Comparison of ENCODE assay signal across 13 cellular contexts in genomic region chr2:150526827-150527226, GRCh38. TPM values are rescaled to one million over a fixed set of nuclear protein-coding genes. Genes with fewer than 3 reads are reported as not detected.
DNase-seq lines count a peak whose midpoint lies in the region; ATAC-seq and TF ChIP-seq lines count a peak whose summit lies in the region.
"Had no signal": no experiment of that assay in that cellular context is flagged by ENCODE, and none has a peak within 500 bp of the region (broad histone marks: within the 10 kb centered on the region; RNA-seq: fewer than 3 reads in every experiment).

No MANE protein-coding gene starts in this region.

- TF ChIP-seq POLR2A in adrenal gland (IDR thresholded peaks at IDR 0.05), result no peak

- peak in 1 of 6 experiments; percentile 32 for TF ChIP-seq CTCF in adrenal gland (IDR thresholded peaks at IDR 0.05)

- ATAC-seq in HG03565 (IDR thresholded peaks at IDR 0.05; ENCODE audit: unreplicated experiment), result no peak

- H3K27ac ChIP-seq in adrenal gland, result peak overlapping the region in 2 of 5 donors; percentile 9 to 41
- no peak overlapping the region for H3K27ac ChIP-seq in SJCRH30
- H3K27ac ChIP-seq: tibial nerve had no signal

- H3K27me3 ChIP-seq in adrenal gland, result no peaks in the 10 kb centered on the region
- no peaks in the 10 kb centered on the region for H3K27me3 ChIP-seq in SJCRH30
- H3K27me3 ChIP-seq: tibial nerve had no signal

- H3K4me3 ChIP-seq in adrenal gland (no peak overlapping the region), SJCRH30 (no peak overlapping the region)
- H3K4me3 ChIP-seq: tibial nerve had no signal

- H3K9me3 ChIP-seq in adrenal gland (replicated peaks in 1 of 3), result no peaks in the 10 kb centered on the region
- H3K9me3 ChIP-seq in SJCRH30 (replicated peaks), result no peaks in the 10 kb centered on the region
- H3K9me3 ChIP-seq: tibial nerve had no signal

- no peaks in the 10 kb centered on the region for H3K4me1 Mint-ChIP-seq in activated T-helper 2 cell treated with anti-CD3 and anti-CD28 coated beads, Interferon-gamma antibody, Interleukin-2, Interleukin-4, amounts not matched to agents 10 μg/mL and 5 μg/mL and 100 μg/mL, durations not matched to agents 14 hours and 24 hours and 36 hours (ENCODE audit: low read depth)

- intact Hi-C loops in adrenal gland (cut with DNase I), result no loop called here
- intact Hi-C loops in activated T-helper 2 cell treated with anti-CD3 and anti-CD28 coated beads, Interferon-gamma antibody, Interleukin-2, Interleukin-4, amounts not matched to agents 10 μg/mL and 5 μg/mL and 100 μg/mL, durations not matched to agents 14 hours and 24 hours and 36 hours (cut with micrococcal nuclease), result no loop called here

- no peaks in the 10 kb centered on the region for H3K36me3 ChIP-seq in adrenal gland (replicated peaks in 1 of 2)
- no peaks in the 10 kb centered on the region for H3K36me3 ChIP-seq in SJCRH30
- H3K36me3 ChIP-seq: tibial nerve had no signal

- DNase-seq in HCEC 1CT (peak; percentile 95), adrenal gland (peak; percentile 25 to 65 (median 61)), iris pigment epithelial cell (ENCODE audit: low read depth) (peak; percentile 98), smooth muscle cell of the brain vasculature (ENCODE audit: low read depth, low spot score) (peak; percentile 60), SJCRH30 (no peak)
- DNase-seq in activated T-helper 2 cell treated with anti-CD3 and anti-CD28 coated beads, Interferon-gamma antibody, Interleukin-2, Interleukin-4, amounts not matched to agents 10 μg/mL and 5 μg/mL and 100 μg/mL, durations not matched to agents 14 hours and 24 hours and 36 hours (ENCODE audit: low spot score), result no peak
- DNase-seq: activated CD4-positive, alpha-beta T cell treated with anti-CD3 and anti-CD28 coated beads, Interleukin-2, amount 50 U/mL, for 4 hours; Karpas-422; left cardiac atrium; stimulated activated CD4-positive, alpha-beta T cell treated with anti-CD3 and anti-CD28 coated beads, Interleukin-2, amount 100 ng/mL, for 24 hours had no signal

- H3K36me3 Mint-ChIP-seq in activated T-helper 2 cell treated with anti-CD3 and anti-CD28 coated beads, Interferon-gamma antibody, Interleukin-2, Interleukin-4, amounts not matched to agents 10 μg/mL and 5 μg/mL and 100 μg/mL, durations not matched to agents 14 hours and 24 hours and 36 hours (ENCODE audit: low read depth), result no peaks in the 10 kb centered on the region

- H3K4me1 ChIP-seq in adrenal gland (replicated peaks in 1 of 2) (peaks cover 11 to 16% of the 10 kb centered on the region in 2 donors), SJCRH30 (peaks cover 9% of the 10 kb centered on the region; the same call in 1 of the 2 replicates)

- H3K9me3 Mint-ChIP-seq in activated T-helper 2 cell treated with anti-CD3 and anti-CD28 coated beads, Interferon-gamma antibody, Interleukin-2, Interleukin-4, amounts not matched to agents 10 μg/mL and 5 μg/mL and 100 μg/mL, durations not matched to agents 14 hours and 24 hours and 36 hours, result no peaks in the 10 kb centered on the region

- H3K4me3 Mint-ChIP-seq in activated T-helper 2 cell treated with anti-CD3 and anti-CD28 coated beads, Interferon-gamma antibody, Interleukin-2, Interleukin-4, amounts not matched to agents 10 μg/mL and 5 μg/mL and 100 μg/mL, durations not matched to agents 14 hours and 24 hours and 36 hours (ENCODE audit: low read depth), result no peak overlapping the region
- H3K4me3 Mint-ChIP-seq: brain had no signal

- H3K27ac Mint-ChIP-seq in activated T-helper 2 cell treated with anti-CD3 and anti-CD28 coated beads, Interferon-gamma antibody, Interleukin-2, Interleukin-4, amounts not matched to agents 10 μg/mL and 5 μg/mL and 100 μg/mL, durations not matched to agents 14 hours and 24 hours and 36 hours, result no peak overlapping the region

- H3K27me3 Mint-ChIP-seq in activated T-helper 2 cell treated with anti-CD3 and anti-CD28 coated beads, Interferon-gamma antibody, Interleukin-2, Interleukin-4, amounts not matched to agents 10 μg/mL and 5 μg/mL and 100 μg/mL, durations not matched to agents 14 hours and 24 hours and 36 hours (ENCODE audit: low read depth), result no peaks in the 10 kb centered on the region

RNA-seq across cellular contexts. Expression of gene RND3, which starts 39.4 kb away (rescaled TPM):
- 100 to 1,000 TPM in 1 of 8 donors, 10 to 100 TPM in 7; 25.3 to 118 (median 56.2) TPM for total RNA-seq in adrenal gland
- polyA plus RNA-seq in adrenal gland, result 10 to 100 TPM; 29.0 to 40.2 (median 37.7) TPM
- total RNA-seq in SJCRH30 (2014; rRNA removed; shearing (Covaris generic)), result 31.7 and 43.4 TPM in 2 replicates
- total RNA-seq in activated T-helper 2 cell treated with anti-CD3 and anti-CD28 coated beads, Interferon-gamma antibody, Interleukin-2, Interleukin-4, amounts not matched to agents 10 μg/mL and 5 μg/mL and 100 μg/mL, durations not matched to agents 14 hours and 24 hours and 36 hours, result not detected in 2 replicates

Comparison
In these comparisons a context has a peak if more than half of its experiments do, and no peak if none do; other contexts are left out.
1. DNase-seq: peak in HCEC 1CT (single experiment), adrenal gland (7 of 7), iris pigment epithelial cell (single experiment) and smooth muscle cell of the brain vasculature (single experiment); none in SJCRH30 (0 of 2) and activated T-helper 2 cell treated with anti-CD3 and anti-CD28 coated beads, Interferon-gamma antibody, Interleukin-2, Interleukin-4, amounts not matched to agents 10 μg/mL and 5 μg/mL and 100 μg/mL, durations not matched to agents 14 hours and 24 hours and 36 hours (single experiment).
2. RNA of gene RND3, which starts 39.4 kb away (total RNA-seq): 25.3 to 118 TPM in adrenal gland and 31.7 to 43.4 TPM in SJCRH30; not detected in activated T-helper 2 cell treated with anti-CD3 and anti-CD28 coated beads, Interferon-gamma antibody, Interleukin-2, Interleukin-4, amounts not matched to agents 10 μg/mL and 5 μg/mL and 100 μg/mL, durations not matched to agents 14 hours and 24 hours and 36 hours; every median in the first group is over 10 times any median in the second.